Comparison of ENCODE assay signal across 12 cellular contexts in genomic region chr7:148540041-148540738, GRCh38. TPM values are rescaled to one million over a fixed set of nuclear protein-coding genes. Genes with fewer than 3 reads are reported as not detected.
DNase-seq lines count a peak whose midpoint lies in the region; ATAC-seq, FAIRE-seq and TF ChIP-seq lines count a peak whose summit lies in the region.
"Had no signal": no experiment of that assay in that cellular context is flagged by ENCODE, and none has a peak within 500 bp of the region (broad histone marks: within the 10 kb centered on the region; RNA-seq: fewer than 3 reads in every experiment).

No MANE protein-coding gene starts in this region.

- H3K27ac ChIP-seq in HCT116 (ENCODE audit: low read depth, low read length) (no peak overlapping the region), K562 (ENCODE audit: extremely low read depth, low read depth, low read length) (no peak overlapping the region), right cardiac atrium (ENCODE audit: low read length) (no peak overlapping the region), smooth muscle cell (ENCODE audit: low read depth) (peak overlapping the region; percentile 37)
- H3K27ac ChIP-seq: neutrophil had no signal

- H3K36me3 ChIP-seq in HCT116 (ENCODE audit: control insufficient read depth in 1 of 2, insufficient read depth in 2 of 2, low read length in 2 of 2): no peaks in the 10 kb centered on the region
- H3K36me3 ChIP-seq in K562 (ENCODE audit: control insufficient read depth, insufficient read depth, low read length): no peaks in the 10 kb centered on the region
- no peaks in the 10 kb centered on the region for H3K36me3 ChIP-seq in smooth muscle cell (ENCODE audit: low read depth)
- H3K36me3 ChIP-seq: neutrophil had no signal

- no peak for TF ChIP-seq EP300 in K562 (IDR thresholded peaks at IDR 0.05; ENCODE audit: low read length)

- TF ChIP-seq POLR2A in HCT116 (IDR thresholded peaks at IDR 0.05; ENCODE audit: borderline replicate concordance, extremely low read depth, insufficient read depth, insufficient read length) (no peak), K562 (conservative IDR thresholded peaks at IDR 0.05) (no peak)

- no peaks in the 10 kb centered on the region for H3K9me3 ChIP-seq in HCT116 (ENCODE audit: control insufficient read depth in 1 of 2, insufficient read depth in 1 of 2, low read depth in 1 of 2, low read length in 2 of 2)
- no peaks in the 10 kb centered on the region for H3K9me3 ChIP-seq in K562 (replicated peaks; ENCODE audit: control insufficient read depth, insufficient read depth, low read depth, low read length)
- H3K9me3 ChIP-seq in right cardiac atrium (ENCODE audit: control insufficient read depth, low read length): no peaks in the 10 kb centered on the region
- H3K9me3 ChIP-seq in smooth muscle cell (replicated peaks; ENCODE audit: low read depth): no peaks in the 10 kb centered on the region
- H3K9me3 ChIP-seq: neutrophil had no signal

- peak; percentile 4 for DNase-seq in HCT116 (ENCODE audit: low read depth, low spot score)
- no peak for DNase-seq in K562 (ENCODE audit: extremely low read depth in 1 of 4, low spot score in 3 of 4)
- peak; percentile 84 to 94 (median 90) for DNase-seq in right cardiac atrium
- DNase-seq in smooth muscle cell (lab: John Stamatoyannopoulos, UW; ENCODE audit: unreplicated experiment): no peak
- no peak for DNase-seq in NAMALWA (ENCODE audit: low spot score)
- DNase-seq in midbrain (lab: John Stamatoyannopoulos, UW): no peak
- no peak for DNase-seq in inferior parietal cortex (ENCODE audit: extremely low spot score)
- DNase-seq in ureter (ENCODE audit: low spot score): no peak
- DNase-seq: activated naive CD4-positive, alpha-beta T cell treated with anti-CD3 and anti-CD28 coated beads for 36 hours; NCI-H446 had no signal

- H4K20me1 ChIP-seq in HCT116 (ENCODE audit: insufficient read depth): no peaks in the 10 kb centered on the region
- no peaks in the 10 kb centered on the region for H4K20me1 ChIP-seq in K562 (replicated peaks; ENCODE audit: control insufficient read depth, insufficient read depth, low read length)
- H4K20me1 ChIP-seq in smooth muscle cell (ENCODE audit: low read depth): no peaks in the 10 kb centered on the region

- in situ Hi-C loops in K562 (cut with MboI): no loop called here

- intact Hi-C loops in HCT116 (cut with micrococcal nuclease): no loop called here
- intact Hi-C loops in K562 (cut with micrococcal nuclease): no loop called here
- intact Hi-C loops in right cardiac atrium (cut with DNase I): no loop called here

- H3F3A ChIP-seq in smooth muscle cell (ENCODE audit: low read depth): no peaks in the 10 kb centered on the region

- ATAC-seq in HCT116: peak; percentile 86
- ATAC-seq in K562: no peak; the same call in 2 of the 3 replicates
- peak; percentile 88 to 94 for ATAC-seq in right cardiac atrium

- TF ChIP-seq RAD21 in HCT116 (IDR thresholded peaks at IDR 0.05; ENCODE audit: low read depth): no peak
- TF ChIP-seq RAD21 in K562 (CRISPR knock-in tag; conservative IDR thresholded peaks at IDR 0.05 in 1 of 2, IDR thresholded peaks at IDR 0.05 in 1 of 2): no peak

- H3K9ac ChIP-seq in HCT116 (ENCODE audit: low read length) (no peak overlapping the region), K562 (ENCODE audit: insufficient read depth in 1 of 2, low read depth in 2 of 2, low read length in 2 of 2) (0 out of 4 replicates have a peak overlapping the region, but pooled peaks of 1 of the 2 experiments have one; percentile 14), smooth muscle cell (ENCODE audit: low read depth) (no peak overlapping the region)

- H3K4me3 ChIP-seq in HCT116 (replicated peaks in 1 of 2; ENCODE audit: low read depth in 1 of 2, low read length in 2 of 2) (no peak overlapping the region), K562 (no peak overlapping the region), right cardiac atrium (ENCODE audit: low read length) (no peak overlapping the region), smooth muscle cell (no peak overlapping the region)

- H3K27me3 ChIP-seq in HCT116 (ENCODE audit: insufficient read depth, low read length) (no peaks in the 10 kb centered on the region), K562 (ENCODE audit: control insufficient read depth in 2 of 2, insufficient read depth in 2 of 2, low read length in 2 of 2) (peaks cover 51 to 67% of the 10 kb centered on the region in 2 experiments; a peak in 4 of 5 replicates), right cardiac atrium (ENCODE audit: control insufficient read depth, insufficient read depth) (no peaks in the 10 kb centered on the region), smooth muscle cell (ENCODE audit: low read depth) (no peaks in the 10 kb centered on the region)

- H3K4me2 ChIP-seq in HCT116 (ENCODE audit: low read length): peak overlapping the region; percentile 53
- no peak overlapping the region for H3K4me2 ChIP-seq in K562 (ENCODE audit: insufficient read depth, low read length)
- H3K4me2 ChIP-seq in smooth muscle cell: no peak overlapping the region

- no TSS peak for BruUV-seq in HCT116 (replicated peaks; lab: Mats Ljungman, UMichigan)
- BruUV-seq in K562 (replicated peaks; lab: Mats Ljungman, UMichigan): no TSS peak

- CTCF ChIA-PET in HCT116 (lab: Charles Lee): interaction anchor here (1.4 kb wide), 1 partner anchor 17 kb away, joined by 3 read pairs; no protein-coding TSS in a partner anchor
- CTCF ChIA-PET in K562 (lab: Yijun Ruan, JAX; ENCODE audit: low intra/inter-chr PET ratio): no interaction called here

- FAIRE-seq in K562 (lab: Jason Lieb, UNC): no peak

- no peak overlapping the region for H2AFZ ChIP-seq in HCT116 (ENCODE audit: low read depth, low read length, poor library complexity, severe bottlenecking)
- H2AFZ ChIP-seq in K562 (ENCODE audit: low read depth, low read length): no peak overlapping the region
- H2AFZ ChIP-seq in smooth muscle cell (ENCODE audit: low read depth): no peak overlapping the region

- peaks cover 0 to 12% of the 10 kb centered on the region in 2 experiments; a peak in 2 of 4 replicates for H3K4me1 ChIP-seq in HCT116 (ENCODE audit: control insufficient read depth in 1 of 2, insufficient read depth in 2 of 2, low read length in 2 of 2)
- no peaks in the 10 kb centered on the region for H3K4me1 ChIP-seq in K562 (replicated peaks in 1 of 2; ENCODE audit: control insufficient read depth in 2 of 2, insufficient read depth in 2 of 2, low read length in 2 of 2)
- peaks cover 3% of the 10 kb centered on the region for H3K4me1 ChIP-seq in right cardiac atrium (ENCODE audit: control insufficient read depth, insufficient read depth, low read length)
- no peaks in the 10 kb centered on the region for H3K4me1 ChIP-seq in smooth muscle cell (ENCODE audit: low read depth)

- 1% methylated on average over 11 of the region's 11 CpGs for WGBS in K562 (ENCODE audit: insufficient coverage, low coverage, missing lambda C conversion rate)
- WGBS in right cardiac atrium: 54% methylated on average over 11 of the region's 11 CpGs
- 61% methylated on average over 11 of the region's 11 CpGs for WGBS in smooth muscle cell (ENCODE audit: low lambda C conversion rate)

- TF ChIP-seq CTCF in HCT116 (IDR thresholded peaks at IDR 0.05 in 2 of 3, conservative IDR thresholded peaks at IDR 0.05 in 1 of 3; ENCODE audit: borderline replicate concordance in 1 of 3, insufficient read depth in 1 of 3, low read depth in 2 of 3, low read length in 2 of 3) (no peak), K562 (IDR thresholded peaks at IDR 0.05 in 2 of 3, conservative IDR thresholded peaks at IDR 0.05 in 1 of 3; ENCODE audit: insufficient read depth in 2 of 3, low read depth in 1 of 3, low read length in 3 of 3) (no peak), smooth muscle cell (IDR thresholded peaks at IDR 0.05; ENCODE audit: borderline replicate concordance, insufficient read depth, poor library complexity, severe bottlenecking) (no peak)

- H3K9me2 ChIP-seq in HCT116 (ENCODE audit: insufficient read depth): no peaks in the 10 kb centered on the region

- POLR2A ChIA-PET in HCT116 (lab: Charles Lee): no interaction called here
- POLR2A ChIA-PET in K562 (lab: Yijun Ruan, JAX): no interaction called here

- no peaks in the 10 kb centered on the region for H3K9me1 ChIP-seq in K562 (ENCODE audit: control insufficient read depth, insufficient read depth, low read length)

- no peaks in the 10 kb centered on the region for H3K79me2 ChIP-seq in HCT116 (ENCODE audit: insufficient read depth, low read length)
- no peaks in the 10 kb centered on the region for H3K79me2 ChIP-seq in K562 (ENCODE audit: control insufficient read depth, insufficient read depth, low read length)
- no peaks in the 10 kb centered on the region for H3K79me2 ChIP-seq in smooth muscle cell (ENCODE audit: low read depth)

- RAD21 ChIA-PET in HCT116 (lab: Charles Lee; ENCODE audit: low non-redundant PET in 1 of 2, low total read pairs in 2 of 2, uncharacterized antibody in 2 of 2, unreplicated experiment in 2 of 2): no interaction called here

TF ChIP-seq in HCT116, 20 proteins besides CTCF, POLR2A, EP300 and RAD21 (continues in another document):
- TF ChIP-seq EZH2phosphoT487 (IDR thresholded peaks at IDR 0.05; ENCODE audit: borderline replicate concordance) (no peak), CEBPB (IDR thresholded peaks at IDR 0.05; ENCODE audit: low read depth) (no peak)

TF ChIP-seq in K562, 482 proteins besides CTCF, POLR2A, EP300 and RAD21 (continues in another document):
- TF ChIP-seq ZNF76 (CRISPR knock-in tag; IDR thresholded peaks at IDR 0.05; ENCODE audit: borderline replicate concordance): no peak

RNA-seq across cellular contexts. Expression of gene C7orf33, which starts 50.4 kb away (rescaled TPM):
- total RNA-seq in HCT116 (2021; ENCODE audit: unreplicated experiment): not detected
- polyA plus RNA-seq in HCT116 (2012): not detected in 2 replicates
- 0.21 TPM in 1 of 2 replicates, not detected in the other for total RNA-seq in K562 (2011; cell fraction: chromatin; rRNA removed; ENCODE audit: low replicate concordance)
- not detected in 2 replicates for total RNA-seq in K562 (2011; cell fraction: nucleolus; rRNA removed)
- not detected in 2 replicates for total RNA-seq in K562 (2011; cell fraction: nucleoplasm; rRNA removed)
- total RNA-seq in K562 (2014; rRNA removed): not detected in 2 replicates
- not detected in 2 replicates for total RNA-seq in K562 (2014; rRNA removed; fragmentation: Illumina TruSeq; extraction: Trizol)
- total RNA-seq in K562 (2015; rRNA removed; fragmentation: Illumina TruSeq; extraction: Trizol): not detected in 2 replicates
- not detected in 2 replicates for total RNA-seq in K562 (2021)
- polyA plus RNA-seq in K562 (2011; rRNA removed): not detected in 2 replicates
- not detected in 2 replicates for polyA plus RNA-seq in K562 (2011; cell fraction: cytosol; rRNA removed)
- not detected in 2 replicates for polyA plus RNA-seq in K562 (2011; cell fraction: nucleus; rRNA removed)
- polyA plus RNA-seq in K562 (2012): 0.07 TPM in 1 of 2 replicates, not detected in the other
- not detected in 2 replicates for polyA plus RNA-seq in K562 (2014; fragmentation: Illumina TruSeq; extraction: Trizol)
- polyA plus RNA-seq in K562 (2014; fragmentation: Nextera tagmentation; extraction: Ambion mirVana): under 1 TPM in 1 of 2 experiments, not detected in 1; 0.04 TPM
- polyA plus RNA-seq in K562 (2014; rRNA removed): 0.30 TPM in 1 of 2 replicates, not detected in the other
- not detected in 2 replicates for polyA minus RNA-seq in K562 (2011; rRNA and poly(A)+ RNA removed)
- not detected in 2 replicates for polyA minus RNA-seq in K562 (2011; cell fraction: cytosol; rRNA and poly(A)+ RNA removed)
- polyA minus RNA-seq in K562 (2011; cell fraction: nucleus; rRNA and poly(A)+ RNA removed): not detected in 2 replicates
- not detected for total RNA-seq in right cardiac atrium
- polyA plus RNA-seq in right cardiac atrium: not detected
- not detected in 2 replicates for total RNA-seq in smooth muscle cell
- not detected in 2 replicates for polyA plus RNA-seq in smooth muscle cell
- total RNA-seq in ureter: not detected
- total RNA-seq: activated naive CD4-positive, alpha-beta T cell treated with anti-CD3 and anti-CD28 coated beads for 36 hours; glomerular endothelial cell had no signal

Comparison
In these comparisons a context has a peak if more than half of its experiments do, and no peak if none do; other contexts are left out.
1. DNase-seq: peak in HCT116 (single experiment) and right cardiac atrium (3 of 3); none in K562 (0 of 4), smooth muscle cell (single experiment), NAMALWA (single experiment), midbrain (single experiment), inferior parietal cortex (single experiment) and ureter (single experiment).